8 cellular contexts compared by ENCODE assay signal in genomic region chr3:52897130-52898109, GRCh38. TPM values are rescaled to one million over a fixed set of nuclear protein-coding genes. Genes with fewer than 3 reads are reported as not detected.
DNase-seq lines count a peak whose midpoint lies in the region; ATAC-seq and TF ChIP-seq lines count a peak whose summit lies in the region.

TSS of gene STIMATE (minus strand) at chr3:52897548. CDS start at chr3:52897450, 98 bp downstream.

- H3K27me3 Mint-ChIP-seq in activated T-cell treated with anti-CD3 and anti-CD28 coated beads, Interleukin-2, amount 50 U/mL, for 24 hours, result no peaks in the 10 kb centered on the region

- peak within 1 kb of the TSS; percentile 58 for H3K9ac ChIP-seq in muscle layer of colon (ENCODE audit: low read length)

- peaks cover 40% of the 10 kb centered on the region for H3K4me1 ChIP-seq in muscle layer of colon (ENCODE audit: insufficient read depth, low read length)

- H3K4me3 ChIP-seq in muscle layer of colon (ENCODE audit: low read depth in 1 of 2, low read length in 2 of 2), result peak within 1 kb of the TSS; percentile 61 to 91

- H3K9me3 Mint-ChIP-seq in activated T-cell treated with anti-CD3 and anti-CD28 coated beads, Interleukin-2, amount 50 U/mL, for 24 hours, result no peaks in the 10 kb centered on the region

- peak within 1 kb of the TSS; percentile 90 for H3K27ac Mint-ChIP-seq in activated T-cell treated with anti-CD3 and anti-CD28 coated beads, Interleukin-2, amount 50 U/mL, for 24 hours

- H3K4me1 Mint-ChIP-seq in activated T-cell treated with anti-CD3 and anti-CD28 coated beads, Interleukin-2, amount 50 U/mL, for 24 hours (ENCODE audit: low read depth), result peaks cover 51% of the 10 kb centered on the region

- no peaks in the 10 kb centered on the region for H3K9me3 ChIP-seq in muscle layer of colon (ENCODE audit: low read length)

- no peaks in the 10 kb centered on the region for H3K36me3 ChIP-seq in muscle layer of colon (ENCODE audit: insufficient read depth, low read length)

- DNase-seq in DMS153 (lab: John Stamatoyannopoulos, UW), result peak; percentile 32
- peak; percentile 74 for DNase-seq in HuH-7 (ENCODE audit: low spot score)
- peak; percentile 90 for DNase-seq in activated T-cell treated with anti-CD3 and anti-CD28 coated beads, Interleukin-2, amount 50 U/mL, for 24 hours
- DNase-seq in stimulated activated CD8-positive, alpha-beta memory T cell treated with anti-CD3 and anti-CD28 coated beads, Interleukin-7, amount 100 ng/mL, for 1 hour (ENCODE audit: low read depth in 2 of 2), result peak; percentile 68 to 72

- peaks cover 35% of the 10 kb centered on the region for H3K36me3 Mint-ChIP-seq in activated T-cell treated with anti-CD3 and anti-CD28 coated beads, Interleukin-2, amount 50 U/mL, for 24 hours (ENCODE audit: low read depth)

- H3K27me3 ChIP-seq in muscle layer of colon (ENCODE audit: control insufficient read depth in 1 of 2, insufficient read depth in 2 of 2, low read length in 2 of 2), result no peaks in the 10 kb centered on the region

- peak within 1 kb of the TSS; percentile 92 for H3K4me3 Mint-ChIP-seq in activated T-cell treated with anti-CD3 and anti-CD28 coated beads, Interleukin-2, amount 50 U/mL, for 24 hours

- ATAC-seq in GM21526 (IDR thresholded peaks at IDR 0.05; ENCODE audit: low FRiP score, unreplicated experiment) (peak; percentile 75), esophagus mucosa (peak; percentile 97)

- H3K27ac ChIP-seq in muscle layer of colon (ENCODE audit: low read depth, low read length), result peak within 1 kb of the TSS; percentile 60

TF ChIP-seq in PFSK-1, 5 proteins besides CTCF, POLR2A, EP300 and RAD21:
- TF ChIP-seq FOXP2 (optimal IDR thresholded peaks at IDR 0.05; ENCODE audit: borderline replicate concordance, extremely low read depth, extremely low read length, insufficient read depth) (no peak), POLR2AphosphoS5 (IDR thresholded peaks at IDR 0.05; ENCODE audit: low read depth, low read length) (peak; percentile 32; the same call in 1 of the 2 replicates), SIN3A (IDR thresholded peaks at IDR 0.05; ENCODE audit: borderline replicate concordance, insufficient read depth, low read length) (no peak)

RNA-seq across cellular contexts. Expression of gene STIMATE, which starts in this region (rescaled TPM):
- 12.4 TPM for polyA plus RNA-seq in PFSK-1 (2012; ENCODE audit: insufficient read length, low read depth)
- total RNA-seq in esophagus mucosa, result 6.1 TPM

Comparison
In these comparisons a context has a peak if more than half of its experiments do, and no peak if none do; other contexts are left out.
1. Peak in every context shown above with its lines: DNase-seq, ATAC-seq, H3K4me3 ChIP-seq and H3K27ac ChIP-seq.
2. DNase-seq: peak in every context shown above with its lines; median percentile 90 in activated T-cell treated with anti-CD3 and anti-CD28 coated beads, Interleukin-2, amount 50 U/mL, for 24 hours; 74 in HuH-7; 70 in stimulated activated CD8-positive, alpha-beta memory T cell treated with anti-CD3 and anti-CD28 coated beads, Interleukin-7, amount 100 ng/mL, for 1 hour; 32 in DMS153.